14 cellular contexts compared by ENCODE assay signal in the genomic region with DNA sequence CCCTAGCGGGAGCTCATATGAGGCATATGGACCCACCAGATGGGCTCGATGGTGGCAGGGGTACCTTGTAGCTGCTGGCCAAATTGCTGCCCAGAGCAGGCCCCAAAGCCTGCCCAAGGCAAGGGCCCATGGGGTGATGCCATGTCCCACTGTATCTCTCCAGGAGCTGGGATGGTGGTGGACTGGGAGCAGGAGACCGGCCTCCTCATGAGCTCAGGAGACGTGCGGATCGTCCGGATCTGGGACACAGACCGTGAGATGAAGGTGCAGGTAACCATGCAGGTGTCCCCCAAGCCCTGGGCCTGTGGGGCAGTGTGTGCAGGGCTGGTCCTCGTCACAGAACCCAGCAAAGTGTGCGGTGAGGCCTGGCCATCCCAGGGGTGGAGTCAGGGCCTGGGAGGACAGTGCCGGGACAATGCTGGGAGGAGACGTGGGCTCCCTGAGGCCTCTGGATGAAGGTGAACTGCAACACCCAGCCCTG.
"Had no signal": no experiment of that assay in that cellular context is flagged by ENCODE, and none has a peak within 500 bp of the region (broad histone marks: within the 10 kb centered on the region; RNA-seq: fewer than 3 reads in every experiment).

No MANE protein-coding gene starts in this region.

- H3K27me3 ChIP-seq: body of pancreas, ovary had no signal

- H3K9me3 Mint-ChIP-seq: activated CD4-positive, alpha-beta memory T cell treated with anti-CD3 and anti-CD28 coated beads, Interleukin-2, amount 10 ng/mL, durations not matched to agents 7 days and 5 days; activated naive CD8-positive, alpha-beta T cell treated with anti-CD3 and anti-CD28 coated beads for 36 hours; activated T-cell treated with anti-CD3 and anti-CD28 coated beads, Interleukin-2, amount 50 U/mL, for 4 hours; T-cell had no signal

- H3K4me3 Mint-ChIP-seq: activated CD4-positive, alpha-beta memory T cell treated with anti-CD3 and anti-CD28 coated beads, Interleukin-2, amount 10 ng/mL, durations not matched to agents 7 days and 5 days; activated naive CD8-positive, alpha-beta T cell treated with anti-CD3 and anti-CD28 coated beads for 36 hours; activated T-cell treated with anti-CD3 and anti-CD28 coated beads, Interleukin-2, amount 50 U/mL, for 4 hours; T-cell had no signal

- ATAC-seq: activated T-cell treated with anti-CD3 and anti-CD28 coated beads, Interleukin-2, amount 50 U/mL, for 4 hours; body of pancreas; esophagus mucosa; T-cell had no signal

- H3K36me3 ChIP-seq: ovary had no signal

- H3K4me3 ChIP-seq: body of pancreas, coronary artery, ovary had no signal

- H3K27ac ChIP-seq: body of pancreas, ovary had no signal

- DNase-seq: activated CD4-positive, alpha-beta memory T cell treated with anti-CD3 and anti-CD28 coated beads, Interleukin-2, amount 10 ng/mL, durations not matched to agents 7 days and 5 days; activated gamma-delta T cell; activated naive CD8-positive, alpha-beta T cell treated with anti-CD3 and anti-CD28 coated beads for 36 hours; activated T-cell treated with anti-CD3 and anti-CD28 coated beads, Interleukin-2, amount 50 U/mL, for 4 hours; amygdala; central memory CD4-positive, alpha-beta T cell; stimulated activated CD4-positive, alpha-beta T cell treated with anti-CD3 and anti-CD28 coated beads, Interleukin-4, amount 100 ng/mL, for 24 hours; stimulated activated naive CD4-positive, alpha-beta T cell; T-cell; T1000 had no signal

- H3K27me3 Mint-ChIP-seq: activated CD4-positive, alpha-beta memory T cell treated with anti-CD3 and anti-CD28 coated beads, Interleukin-2, amount 10 ng/mL, durations not matched to agents 7 days and 5 days; activated naive CD8-positive, alpha-beta T cell treated with anti-CD3 and anti-CD28 coated beads for 36 hours; T-cell had no signal

- H3K9me3 ChIP-seq: body of pancreas, ovary had no signal

- H3K4me1 ChIP-seq: body of pancreas had no signal

- H3K4me1 Mint-ChIP-seq: activated CD4-positive, alpha-beta memory T cell treated with anti-CD3 and anti-CD28 coated beads, Interleukin-2, amount 10 ng/mL, durations not matched to agents 7 days and 5 days; activated naive CD8-positive, alpha-beta T cell treated with anti-CD3 and anti-CD28 coated beads for 36 hours had no signal

- H3K27ac Mint-ChIP-seq: activated CD4-positive, alpha-beta memory T cell treated with anti-CD3 and anti-CD28 coated beads, Interleukin-2, amount 10 ng/mL, durations not matched to agents 7 days and 5 days; activated naive CD8-positive, alpha-beta T cell treated with anti-CD3 and anti-CD28 coated beads for 36 hours; T-cell had no signal
